21 cellular contexts compared by ENCODE assay signal in genomic region chr12:87020071-87020470, GRCh38.
A peak's percentile ranks its signal among the peaks of the same experiment; 100 is the strongest.
DNase-seq lines count a peak whose midpoint lies in the region; FAIRE-seq and TF ChIP-seq lines count a peak whose summit lies in the region.
"Had no signal": no experiment of that assay in that cellular context is flagged by ENCODE, and none has a peak within 500 bp of the region (broad histone marks: within the 10 kb centered on the region; RNA-seq: fewer than 3 reads in every experiment).

No MANE protein-coding gene starts in this region.

- DNase-seq in COLO829 (ENCODE audit: low spot score) = peak; percentile 3
- peak; percentile 0 for DNase-seq in HTR-8/SVneo (ENCODE audit: insufficient read length, low spot score)
- peak; percentile 3 for DNase-seq in amniotic epithelial cell (ENCODE audit: low read depth)
- peak; percentile 1 for DNase-seq in kidney tubule cell (ENCODE audit: low spot score)
- DNase-seq in NCI-H2029 (lab: John Stamatoyannopoulos, UW) = no peak
- no peak for DNase-seq in NCI-H2171 treated with DMSO at 0.1 percent for 48 hours (lab: John Stamatoyannopoulos, UW)
- no peak for DNase-seq in HEK293T (ENCODE audit: extremely low spot score)
- DNase-seq in GOT3 (lab: John Stamatoyannopoulos, UW) = no peak
- DNase-seq: ACHN; CD4-positive, CD25-positive, alpha-beta regulatory T cell; DMS53; GF-D8; GM23248; KBM-7; MG63; NCI-H1105; NCI-H1694; NCI-H748 treated with DMSO at 0.1 percent for 48 hours; PC-3 had no signal

- no peak for FAIRE-seq in HTR-8/SVneo (lab: Jason Lieb, UNC)
- FAIRE-seq: GM12891, GM18507 had no signal

- CTCF ChIA-PET in HEK293T (lab: Yijun Ruan, JAX) = interaction anchor here (0.7 kb wide), 1 partner anchor 928 kb away, joined by 3 read pairs; no protein-coding TSS in a partner anchor

- POLR2A ChIA-PET in HEK293T (lab: Yijun Ruan, JAX) = no interaction called here

TF ChIP-seq in HEK293T, 16 proteins besides CTCF, POLR2A, EP300 and RAD21:
- TF ChIP-seq CTBP1 (IDR thresholded peaks at IDR 0.05; ENCODE audit: borderline replicate concordance) = no peak
- TF ChIP-seq BHLHE40 (IDR thresholded peaks at IDR 0.05; ENCODE audit: borderline replicate concordance) = no peak
- TF ChIP-seq PKNOX1 (IDR thresholded peaks at IDR 0.05) = no peak
- TF ChIP-seq FOXA1 (IDR thresholded peaks at IDR 0.05) = no peak
- no peak for TF ChIP-seq LEF1 (IDR thresholded peaks at IDR 0.05; ENCODE audit: borderline replicate concordance)
- no peak for TF ChIP-seq FOXM1 (IDR thresholded peaks at IDR 0.05; ENCODE audit: borderline replicate concordance)
- TF ChIP-seq ZNF384 (IDR thresholded peaks at IDR 0.05) = no peak
- no peak for TF ChIP-seq ELF4 (IDR thresholded peaks at IDR 0.05)
- no peak for TF ChIP-seq SP1 (IDR thresholded peaks at IDR 0.05)
- no peak for TF ChIP-seq ARNT (IDR thresholded peaks at IDR 0.05)
- no peak for TF ChIP-seq HDGF (IDR thresholded peaks at IDR 0.05; ENCODE audit: borderline replicate concordance)
- no peak for TF ChIP-seq NFRKB (IDR thresholded peaks at IDR 0.05)
- TF ChIP-seq TARDBP (IDR thresholded peaks at IDR 0.05) = no peak

Comparison
In these comparisons a context has a peak if more than half of its experiments do, and no peak if none do; other contexts are left out.
1. DNase-seq: peak in COLO829 (single experiment), HTR-8/SVneo (single experiment), amniotic epithelial cell (single experiment) and kidney tubule cell (single experiment); none in NCI-H2029 (single experiment), NCI-H2171 treated with DMSO at 0.1 percent for 48 hours (single experiment), HEK293T (single experiment) and GOT3 (single experiment).